In the genomic region with DNA sequence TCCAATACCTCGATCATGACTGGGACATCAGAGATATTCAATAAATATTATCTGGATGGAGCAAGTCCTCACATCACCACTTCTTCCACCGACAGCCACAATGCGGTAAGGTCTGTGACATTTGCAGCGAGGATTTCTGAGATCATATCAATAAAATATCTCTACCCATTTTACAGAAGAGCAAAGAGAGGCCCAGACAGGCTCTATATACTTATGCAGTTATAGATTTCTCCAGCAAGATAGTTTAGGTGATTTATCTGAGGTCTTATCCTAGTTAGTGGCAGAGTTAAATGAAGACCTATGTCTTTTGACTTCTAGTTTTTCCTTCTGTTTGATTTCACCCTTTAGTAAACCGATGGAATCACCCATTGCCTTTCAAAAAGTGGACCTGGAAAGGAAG, we compare ENCODE assay signal across 8 cellular contexts.
"Had no signal": no experiment of that assay in that cellular context is flagged by ENCODE, and none has a peak within 500 bp of the region (broad histone marks: within the 10 kb centered on the region; RNA-seq: fewer than 3 reads in every experiment).

No MANE protein-coding gene starts in this region.

- H3K27ac Mint-ChIP-seq: H9 had no signal

- H3K4me2 ChIP-seq: KMS-11 had no signal

- H3K4me3 ChIP-seq: GM23248 had no signal

- FAIRE-seq: H1, H54, HTR-8/SVneo had no signal

- H3K9ac ChIP-seq: GM23248, KMS-11 had no signal

- H3K27ac ChIP-seq: GM23248, KMS-11 had no signal

- H2AFZ ChIP-seq: GM23248 had no signal

- H3K4me3 Mint-ChIP-seq: H9 had no signal

- H3K9me3 Mint-ChIP-seq: H9 had no signal

- DNase-seq: H9, Karpas-422, KBM-7 had no signal
